12 cellular contexts compared by ENCODE assay signal in the genomic region with DNA sequence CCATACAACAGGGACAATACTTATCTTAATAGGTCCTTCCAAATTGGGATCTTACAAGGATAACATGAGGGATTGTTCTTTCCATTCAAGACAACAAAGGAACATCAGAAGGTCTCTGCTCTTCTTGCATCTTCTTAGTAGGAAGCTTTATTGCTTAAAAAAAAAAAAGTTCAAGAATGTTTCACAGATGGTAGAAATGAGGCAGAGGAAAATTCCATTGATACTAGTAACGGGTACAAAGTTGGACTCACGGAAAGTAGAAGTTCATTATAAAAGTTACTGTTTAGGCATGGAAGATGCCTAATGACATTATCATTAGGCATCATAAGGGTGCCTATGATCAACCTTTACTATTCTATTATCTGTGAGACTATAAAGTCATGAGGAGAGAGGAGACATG.
A peak's percentile ranks its signal among the peaks of the same experiment; 100 is the strongest.
DNase-seq lines count a peak whose midpoint lies in the region; ATAC-seq and TF ChIP-seq lines count a peak whose summit lies in the region.
"Had no signal": no experiment of that assay in that cellular context is flagged by ENCODE, and none has a peak within 500 bp of the region (broad histone marks: within the 10 kb centered on the region; RNA-seq: fewer than 3 reads in every experiment).

No MANE protein-coding gene starts in this region.

- intact Hi-C loops in breast epithelium (cut with DNase I; ENCODE audit: low total_unique reads) (no loop called here), lower lobe of right lung (cut with DNase I) (no loop called here)

- H3K27ac ChIP-seq in breast epithelium (peak overlapping the region; percentile 70 to 80), lower lobe of right lung (peak overlapping the region; percentile 48), tibial nerve (peak overlapping the region; percentile 72 to 93 (median 88))

- WGBS in tibial nerve, 2 donors: 70 to 89% methylated on average over 2 of the region's 2 CpGs

- TF ChIP-seq CTCF in breast epithelium (IDR thresholded peaks at IDR 0.05) (no peak), lower lobe of right lung (IDR thresholded peaks at IDR 0.05) (no peak), tibial nerve (IDR thresholded peaks at IDR 0.05) (no peak)

- TF ChIP-seq EP300 in tibial nerve (IDR thresholded peaks at IDR 0.05): no peak

- peaks cover 0 to 6% of the 10 kb centered on the region in 2 donors for H3K4me1 ChIP-seq in breast epithelium
- H3K4me1 ChIP-seq in lower lobe of right lung: peaks cover 9% of the 10 kb centered on the region
- H3K4me1 ChIP-seq in tibial nerve: peaks cover 0 to 31% (median 20%) of the 10 kb centered on the region in 4 donors

- DNase-seq in breast epithelium (ENCODE audit: low spot score in 2 of 2) (no peak), lower lobe of right lung (no peak), tibial nerve (ENCODE audit: low spot score in 2 of 2) (no peak), activated T-cell treated with anti-CD3 and anti-CD28 coated beads for 4 hours (no peak)
- DNase-seq: activated naive CD4-positive, alpha-beta T cell treated with anti-CD3 and anti-CD28 coated beads, Interleukin-2, amount 10 ng/mL, durations not matched to agents 7 days and 5 days; COR-L47; H7; NCI-H2171 treated with DMSO at 0.1 percent for 48 hours had no signal

- H3K9me3 ChIP-seq in breast epithelium (no peaks in the 10 kb centered on the region), lower lobe of right lung (no peaks in the 10 kb centered on the region), tibial nerve (no peaks in the 10 kb centered on the region)
- H3K9me3 ChIP-seq: MG63 had no signal

- ATAC-seq in HG02678 (IDR thresholded peaks at IDR 0.05; ENCODE audit: unreplicated experiment) (peak; percentile 5), lower lobe of right lung (no peak), HG03469 (IDR thresholded peaks at IDR 0.05; ENCODE audit: unreplicated experiment) (no peak), HG02571 (IDR thresholded peaks at IDR 0.05; ENCODE audit: unreplicated experiment) (no peak)

- TF ChIP-seq POLR2A in breast epithelium (IDR thresholded peaks at IDR 0.05): no peak
- TF ChIP-seq POLR2A in tibial nerve (IDR thresholded peaks at IDR 0.05): no peak

- no peaks in the 10 kb centered on the region for H3K36me3 ChIP-seq in breast epithelium
- peaks cover 7% of the 10 kb centered on the region for H3K36me3 ChIP-seq in lower lobe of right lung
- no peaks in the 10 kb centered on the region for H3K36me3 ChIP-seq in tibial nerve

- H3K4me3 ChIP-seq in breast epithelium (no peak overlapping the region), lower lobe of right lung (no peak overlapping the region), tibial nerve (no peak overlapping the region)
- H3K4me3 ChIP-seq: MG63 had no signal

- H3K27me3 ChIP-seq in breast epithelium: no peaks in the 10 kb centered on the region
- no peaks in the 10 kb centered on the region for H3K27me3 ChIP-seq in lower lobe of right lung (ENCODE audit: low read depth)
- H3K27me3 ChIP-seq in tibial nerve: no peaks in the 10 kb centered on the region
- H3K27me3 ChIP-seq: MG63 had no signal
